9 cellular contexts compared by ENCODE assay signal in genomic region chr17:71320009-71320796, GRCh38.
"Had no signal": no experiment of that assay in that cellular context is flagged by ENCODE, and none has a peak within 500 bp of the region (broad histone marks: within the 10 kb centered on the region; RNA-seq: fewer than 3 reads in every experiment).

No MANE protein-coding gene starts in this region.

- H2AFZ ChIP-seq: GM23248 had no signal

- DNase-seq: GM23248, GOT3, H7, HFFc6, KBM-7 had no signal

- ATAC-seq: HCT116, HepG2 had no signal

- H3K9ac ChIP-seq: GM23248 had no signal

- H3K4me3 ChIP-seq: GM23248, HAP-1 had no signal

- H3K27ac ChIP-seq: GM23248, HL-60 had no signal

- H3K4me1 ChIP-seq: HAP-1 had no signal

- H3K9me3 ChIP-seq: HAP-1 had no signal

- H3K36me3 ChIP-seq: HAP-1 had no signal
